13 cellular contexts compared by ENCODE assay signal in the genomic region with DNA sequence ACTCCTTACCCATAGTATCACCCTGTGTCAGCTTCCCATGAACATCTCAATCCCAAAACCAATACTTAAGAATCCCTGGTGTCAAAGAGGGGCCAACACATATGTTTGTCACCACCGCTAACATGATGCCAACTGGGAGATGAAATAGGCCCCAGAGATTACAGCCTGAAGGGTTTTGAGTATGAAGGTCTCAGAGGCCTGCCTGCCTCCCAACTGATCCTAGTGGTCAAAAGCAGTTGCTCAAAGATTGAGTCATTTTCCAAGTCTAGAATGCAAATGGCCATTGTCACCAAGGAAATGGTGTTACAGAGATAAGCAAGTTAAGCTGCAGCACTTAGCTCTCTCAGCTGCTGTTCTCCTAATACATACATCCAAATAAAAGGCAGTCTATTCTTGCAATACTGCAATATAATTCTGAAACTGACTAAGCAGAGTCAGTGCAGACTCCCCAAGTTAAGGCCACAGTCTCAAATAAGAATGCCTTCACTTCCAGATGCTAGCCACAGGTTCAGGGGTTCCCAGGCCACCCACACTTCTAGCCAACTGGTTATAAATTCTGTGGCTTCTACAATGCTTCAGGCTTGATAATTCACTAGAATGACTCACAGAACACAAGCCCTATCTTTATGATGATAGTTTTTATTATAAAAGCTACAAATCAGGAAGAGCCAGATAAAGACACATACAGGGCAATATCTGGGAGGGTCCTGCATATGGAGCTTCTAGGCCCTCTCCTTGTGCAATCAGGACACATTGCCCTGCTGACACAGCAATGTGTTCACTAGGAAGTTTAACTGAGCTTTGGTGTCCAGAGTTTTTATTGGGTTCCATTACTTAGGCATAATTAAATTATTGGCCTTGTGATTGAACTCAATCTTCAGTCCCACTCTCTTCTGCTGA. TPM values are rescaled to one million over a fixed set of nuclear protein-coding genes. Genes with fewer than 3 reads are reported as not detected.
A peak's percentile ranks its signal among the peaks of the same experiment; 100 is the strongest.
DNase-seq lines count a peak whose midpoint lies in the region; ATAC-seq and TF ChIP-seq lines count a peak whose summit lies in the region.
"Had no signal": no experiment of that assay in that cellular context is flagged by ENCODE, and none has a peak within 500 bp of the region (broad histone marks: within the 10 kb centered on the region; RNA-seq: fewer than 3 reads in every experiment).

No MANE protein-coding gene starts in this region.

- peaks cover 36% of the 10 kb centered on the region for H3K9me1 ChIP-seq in IMR-90 (ENCODE audit: insufficient read depth, low read length)

- H3K79me1 ChIP-seq in IMR-90 (ENCODE audit: low read depth in 1 of 2, low read length in 2 of 2) = peaks cover 43 to 77% of the 10 kb centered on the region in 2 experiments

- ATAC-seq in GM18511 (IDR thresholded peaks at IDR 0.05; ENCODE audit: unreplicated experiment) = peak; percentile 33
- no peak for ATAC-seq in IMR-90 (ENCODE audit: low read depth)
- ATAC-seq in gastrocnemius medialis = peak in 1 of 2 donors; percentile 42

- H2AFZ ChIP-seq in IMR-90 (replicated peaks; ENCODE audit: low read length, poor library complexity) = no peak overlapping the region

- TF ChIP-seq CTCF in IMR-90 (conservative IDR thresholded peaks at IDR 0.05; ENCODE audit: low read depth, low read length) (no peak), esophagus muscularis mucosa (IDR thresholded peaks at IDR 0.05) (no peak), gastrocnemius medialis (IDR thresholded peaks at IDR 0.05 in 4 of 5, conservative IDR thresholded peaks at IDR 0.05 in 1 of 5) (no peak)

- peak overlapping the region; percentile 35; the same call in 1 of the 2 replicates for H2BK120ac ChIP-seq in IMR-90 (ENCODE audit: low read depth, low read length)

- WGBS in IMR-90 (ENCODE audit: extremely low coverage in 2 of 2, insufficient read length in 1 of 2), 2 experiments = 80% methylated on average over 1 of the region's 1 CpG; no CpG with 5 or more reads in 1 of the 2 experiments
- WGBS in esophagus muscularis mucosa = 92% methylated on average over 1 of the region's 1 CpG

- TF ChIP-seq RAD21 in IMR-90 (IDR thresholded peaks at IDR 0.05; ENCODE audit: low read length) = no peak

- H4K5ac ChIP-seq in IMR-90 (ENCODE audit: low read depth, low read length) = peak overlapping the region; percentile 67; the same call in 1 of the 2 replicates

- H3K4ac ChIP-seq in IMR-90 (ENCODE audit: low read depth, low read length) = peak overlapping the region; percentile 59; the same call in 1 of the 2 replicates

- H2AK5ac ChIP-seq in IMR-90 (ENCODE audit: low read depth, low read length) = peak overlapping the region; percentile 30; the same call in 1 of the 2 replicates

- no peaks in the 10 kb centered on the region; the same call in 1 of the 2 replicates for H3K9me3 ChIP-seq in IMR-90 (ENCODE audit: control insufficient read depth, insufficient read depth, low read length)
- H3K9me3 ChIP-seq in esophagus muscularis mucosa = peaks cover 0 to 6% (median 0%) of the 10 kb centered on the region in 4 donors
- no peaks in the 10 kb centered on the region for H3K9me3 ChIP-seq in gastrocnemius medialis
- H3K9me3 ChIP-seq: sigmoid colon had no signal

- H3K18ac ChIP-seq in IMR-90 (ENCODE audit: low read depth, low read length) = peak overlapping the region; percentile 68; the same call in 1 of the 2 replicates

- CTCF ChIA-PET in IMR-90 (lab: Yijun Ruan, JAX) = interaction anchor here (0.8 kb wide), 1 partner anchor 732 kb away, joined by 3 read pairs; no protein-coding TSS in a partner anchor

- no peak overlapping the region for H2AK9ac ChIP-seq in IMR-90 (replicated peaks; ENCODE audit: low read depth, low read length, poor library complexity)

- H3K27me3 ChIP-seq in IMR-90 (ENCODE audit: control insufficient read depth, insufficient read depth, low read length) (no peaks in the 10 kb centered on the region), esophagus muscularis mucosa (no peaks in the 10 kb centered on the region), gastrocnemius medialis (no peaks in the 10 kb centered on the region)
- H3K27me3 ChIP-seq: heart left ventricle, sigmoid colon had no signal

- in situ Hi-C loops in IMR-90 (cut with MboI; ENCODE audit: low sequenced_read_pairs) = no loop called here
- in situ Hi-C loops in gastrocnemius medialis (cut with MboI; ENCODE audit: low sequenced_read_pairs in 4 of 4) = no loop called here

- H3K27ac ChIP-seq in IMR-90 (ENCODE audit: insufficient read depth, low read length) = peak overlapping the region; percentile 50; the same call in 1 of the 2 replicates
- H3K27ac ChIP-seq in esophagus muscularis mucosa (replicated peaks in 1 of 4) = peak overlapping the region in 1 of 4 donors; percentile 51
- peak overlapping the region; percentile 20 to 78 (median 58) for H3K27ac ChIP-seq in gastrocnemius medialis

- POLR2A ChIA-PET in IMR-90 (lab: Charles Lee; ENCODE audit: unreplicated experiment) = no interaction called here

- H3K23ac ChIP-seq in IMR-90 (ENCODE audit: low read depth, low read length) = peak overlapping the region; percentile 55; the same call in 1 of the 2 replicates

- no peak for TF ChIP-seq POLR2A in IMR-90 (IDR thresholded peaks at IDR 0.05; ENCODE audit: low read depth, low read length)
- no peak for TF ChIP-seq POLR2A in esophagus muscularis mucosa (IDR thresholded peaks at IDR 0.05; ENCODE audit: low read depth)
- no peak for TF ChIP-seq POLR2A in gastrocnemius medialis (IDR thresholded peaks at IDR 0.05)

- peak overlapping the region; percentile 24; the same call in 1 of the 2 replicates for H3K14ac ChIP-seq in IMR-90 (replicated peaks; ENCODE audit: low read depth, low read length)

- no peak overlapping the region for H3K9ac ChIP-seq in IMR-90 (ENCODE audit: low read depth, low read length)

- H3K4me3 ChIP-seq in IMR-90 (ENCODE audit: insufficient read depth, low read depth, low read length) (no peak overlapping the region), esophagus muscularis mucosa (no peak overlapping the region), gastrocnemius medialis (no peak overlapping the region)
- H3K4me3 ChIP-seq: heart left ventricle, sigmoid colon had no signal

- BruUV-seq in IMR-90 (replicated peaks; lab: Mats Ljungman, UMichigan) = no TSS peak

- H3K36me3 ChIP-seq in IMR-90 (ENCODE audit: control insufficient read depth, insufficient read depth, low read length) (peaks cover 31% of the 10 kb centered on the region), esophagus muscularis mucosa (no peaks in the 10 kb centered on the region), gastrocnemius medialis (no peaks in the 10 kb centered on the region)
- H3K36me3 ChIP-seq: heart left ventricle, sigmoid colon had no signal

- peak overlapping the region; percentile 20; the same call in 1 of the 2 replicates for H3K4me2 ChIP-seq in IMR-90 (ENCODE audit: low read depth, low read length)

- dilution Hi-C loops in IMR-90 (cut with HindIII; ENCODE audit: low sequenced_read_pairs, unreplicated experiment) = no loop called here

- H4K8ac ChIP-seq in IMR-90 (ENCODE audit: low read depth in 2 of 2, low read length in 2 of 2) = peak overlapping the region in 1 of 2 experiments; percentile 34; a peak in 1 of 4 replicates

- H4K91ac ChIP-seq in IMR-90 (ENCODE audit: insufficient read depth, low read depth, low read length) = 0 out of 2 replicates have a peak overlapping the region, but pooled peaks have one; percentile 20

- peak overlapping the region; percentile 67 for H2BK5ac ChIP-seq in IMR-90 (ENCODE audit: low read depth, low read length, poor library complexity, severe bottlenecking)

- TF ChIP-seq EP300 in esophagus muscularis mucosa (IDR thresholded peaks at IDR 0.05) = no peak

- H3K56ac ChIP-seq in IMR-90 (ENCODE audit: extremely low read depth, insufficient read depth, low read length) = no peak overlapping the region; the same call in 1 of the 2 replicates

- peak overlapping the region; percentile 4; the same call in 1 of the 3 replicates for H2BK15ac ChIP-seq in IMR-90 (ENCODE audit: low read depth, low read length)

- H2BK20ac ChIP-seq in IMR-90 (ENCODE audit: low read depth, low read length) = peak overlapping the region; percentile 9

- peaks cover 44% of the 10 kb centered on the region for H4K20me1 ChIP-seq in IMR-90 (ENCODE audit: insufficient read depth, low read length)

- DNase-seq in IMR-90 (peak; percentile 82), esophagus muscularis mucosa (ENCODE audit: extremely low spot score) (peak; percentile 53), gastrocnemius medialis (no peak), NCI-H82 (lab: John Stamatoyannopoulos, UW) (no peak), NCI-H748 (lab: John Stamatoyannopoulos, UW; ENCODE audit: unreplicated experiment) (no peak)
- no peak for DNase-seq in stimulated activated naive CD4-positive, alpha-beta T cell treated with Interleukin-2 at 50 U/mL for 16 hours (lab: John Stamatoyannopoulos, UW)
- DNase-seq in activated CD4-positive, CD25-positive, alpha-beta regulatory T cell treated with anti-CD3 and anti-CD28 coated beads, Interleukin-2, amount 50 U/mL, for 72 hours = no peak
- DNase-seq: activated gamma-delta T cell treated with Interleukin-2 at 50 U/mL for 16 hours, DMS79, heart left ventricle, midbrain, sigmoid colon had no signal

- H3K4me1 ChIP-seq in IMR-90 (ENCODE audit: control insufficient read depth, insufficient read depth, low read length) = peaks cover 52% of the 10 kb centered on the region
- H3K4me1 ChIP-seq in esophagus muscularis mucosa = peaks cover 42 to 82% (median 71%) of the 10 kb centered on the region in 4 donors
- peaks cover 51 to 74% of the 10 kb centered on the region in 2 donors for H3K4me1 ChIP-seq in gastrocnemius medialis

- intact Hi-C loops in IMR-90 (cut with micrococcal nuclease) = loop anchor here (10.0 kb wide), 2 partner anchors 458 to 908 kb away; no protein-coding TSS in a partner anchor
- intact Hi-C loops in esophagus muscularis mucosa (cut with DNase I) = no loop called here
- intact Hi-C loops in gastrocnemius medialis (cut with DNase I; ENCODE audit: low total_unique reads) = no loop called here

TF ChIP-seq in IMR-90, 13 proteins besides CTCF, POLR2A, EP300 and RAD21 (continues in another document):
- no peak for TF ChIP-seq RFX5 (IDR thresholded peaks at IDR 0.05; ENCODE audit: low read depth, low read length)
- no peak for TF ChIP-seq RCOR1 (IDR thresholded peaks at IDR 0.05; ENCODE audit: insufficient replicate concordance, low read length)
- TF ChIP-seq BHLHE40 (IDR thresholded peaks at IDR 0.05; ENCODE audit: low read depth, low read length) = no peak

RNA-seq across cellular contexts. Expression of a gene that starts 18.6 kb away (rescaled TPM):
- 59.1 and 71.4 TPM in 2 replicates for total RNA-seq in IMR-90 (2012; rRNA removed)
- polyA plus RNA-seq in IMR-90 (2012; rRNA removed) = 41.7 and 44.8 TPM in 2 replicates
- polyA plus RNA-seq in IMR-90 (2012; cell fraction: cytosol; rRNA removed) = 23.4 and 35.1 TPM in 2 replicates
- polyA plus RNA-seq in IMR-90 (2012; cell fraction: nucleus; rRNA removed; ENCODE audit: low replicate concordance) = 32.9 and 43.8 TPM in 2 replicates
- 10 to 100 TPM in 2 of 4 donors, 1 to 10 TPM in 2; 5.5 to 13.1 (median 8.6) TPM for total RNA-seq in esophagus muscularis mucosa
- 1 to 10 TPM; 2.9 to 7.0 (median 5.9) TPM for total RNA-seq in gastrocnemius medialis

Comparison
In these comparisons a context has a peak if more than half of its experiments do, and no peak if none do; other contexts are left out.
1. DNase-seq: peak in IMR-90 (single experiment) and esophagus muscularis mucosa (single experiment); none in gastrocnemius medialis (0 of 2), stimulated activated naive CD4-positive, alpha-beta T cell treated with Interleukin-2 at 50 U/mL for 16 hours (single experiment), activated CD4-positive, CD25-positive, alpha-beta regulatory T cell treated with anti-CD3 and anti-CD28 coated beads, Interleukin-2, amount 50 U/mL, for 72 hours (single experiment), NCI-H82 (single experiment) and NCI-H748 (single experiment).